ENCODE assay signal across 16 cellular contexts in genomic region chr4:37594095-37594494, GRCh38.
"Had no signal": no experiment of that assay in that cellular context is flagged by ENCODE, and none has a peak within 500 bp of the region (broad histone marks: within the 10 kb centered on the region; RNA-seq: fewer than 3 reads in every experiment).

No MANE protein-coding gene starts in this region.

- ATAC-seq: activated T-helper 17 cell treated with anti-CD3 and anti-CD28 coated beads, Interleukin-2, amount 50 U/mL, for 72 hours; effector memory CD8-positive, alpha-beta T cell; WTC11 had no signal

- DNase-seq: activated CD4-positive, alpha-beta T cell treated with anti-CD3 and anti-CD28 coated beads for 48 hours; activated CD8-positive, alpha-beta memory T cell treated with anti-CD3 and anti-CD28 coated beads for 24 hours; activated naive CD4-positive, alpha-beta T cell treated with anti-CD3 and anti-CD28 coated beads for 36 hours; central memory CD4-positive, alpha-beta T cell; effector memory CD8-positive, alpha-beta T cell; erythroblast; immature natural killer cell; midbrain; naive B cell; retina; stimulated activated CD4-positive, alpha-beta T cell treated with anti-CD3 and anti-CD28 coated beads, Interleukin-15, amount 100 ng/mL, for 24 hours; stomach had no signal

- H3K9me3 ChIP-seq: stomach, thoracic aorta had no signal

- H3K27me3 ChIP-seq: stomach had no signal

- H3K4me3 ChIP-seq: lung, stomach, thoracic aorta had no signal

- H3K36me3 ChIP-seq: thoracic aorta had no signal
